24 cellular contexts compared by ENCODE assay signal in genomic region chr17:17127730-17128291, GRCh38.
DNase-seq lines count a peak whose midpoint lies in the region; ATAC-seq and TF ChIP-seq lines count a peak whose summit lies in the region.
"Had no signal": no experiment of that assay in that cellular context is flagged by ENCODE, and none has a peak within 500 bp of the region (broad histone marks: within the 10 kb centered on the region; RNA-seq: fewer than 3 reads in every experiment).

No MANE protein-coding gene starts in this region.

- peak overlapping the region; percentile 43 for H3K27ac ChIP-seq in RWPE1
- peak overlapping the region in 2 of 4 donors; percentile 57 to 59 for H3K27ac ChIP-seq in upper lobe of left lung
- H3K27ac ChIP-seq: colonic mucosa, HL-60, VCaP had no signal

- peaks cover 28 to 53% (median 40%) of the 10 kb centered on the region in 4 donors for H3K4me1 ChIP-seq in upper lobe of left lung
- H3K4me1 ChIP-seq: colonic mucosa had no signal

- H3K4me3 ChIP-seq in upper lobe of left lung = no peak overlapping the region
- H3K4me3 ChIP-seq: A549, colonic mucosa, thoracic aorta had no signal

- H3K27ac Mint-ChIP-seq in immature natural killer cell = peak overlapping the region; percentile 97 to 100 (median 98)
- H3K27ac Mint-ChIP-seq: B cell; stimulated activated naive B cell treated with anti-CD40 and anti-IgM and Interleukin-4, amounts not matched to agents 10 μg/mL and 1 μg/mL and 100 μg/mL, for 72 hours had no signal

- POLR2A ChIA-PET in RWPE1 (lab: Yijun Ruan, JAX; ENCODE audit: low non-redundant PET) = no interaction called here

- no peak for TF ChIP-seq EP300 in upper lobe of left lung (IDR thresholded peaks at IDR 0.05)

- H3K36me3 ChIP-seq in upper lobe of left lung = peaks cover 0 to 52% (median 36%) of the 10 kb centered on the region in 4 donors

- TF ChIP-seq CTCF in RWPE1 (conservative IDR thresholded peaks at IDR 0.05; ENCODE audit: low read depth) (no peak), upper lobe of left lung (IDR thresholded peaks at IDR 0.05) (no peak)

- H3K9me3 Mint-ChIP-seq in immature natural killer cell = no peaks in the 10 kb centered on the region
- H3K9me3 Mint-ChIP-seq: endodermal cell; stimulated activated naive B cell treated with anti-CD40 and anti-IgM and Interleukin-4, amounts not matched to agents 10 μg/mL and 1 μg/mL and 100 μg/mL, for 72 hours; T-helper 2 cell treated with Interferon-gamma antibody and Interleukin-4, amounts not matched to agents 5 μg/mL and 100 μg/mL, for 36 hours had no signal

- H3K36me3 Mint-ChIP-seq in immature natural killer cell = peaks cover 0 to 4% (median 0%) of the 10 kb centered on the region in 3 donors

- H3K27me3 Mint-ChIP-seq in immature natural killer cell (ENCODE audit: low read depth in 3 of 3) = peaks cover 2 to 8% (median 7%) of the 10 kb centered on the region in 3 donors
- H3K27me3 Mint-ChIP-seq: B cell; stimulated activated naive B cell treated with anti-CD40 and anti-IgM and Interleukin-4, amounts not matched to agents 10 μg/mL and 1 μg/mL and 100 μg/mL, for 72 hours had no signal

- H3K4me3 Mint-ChIP-seq in immature natural killer cell = peak overlapping the region in 4 of 5 donors; percentile 83 to 93 (median 90)
- H3K4me3 Mint-ChIP-seq: B cell; endodermal cell; stimulated activated naive B cell treated with anti-CD40 and anti-IgM and Interleukin-4, amounts not matched to agents 10 μg/mL and 1 μg/mL and 100 μg/mL, for 72 hours; T-helper 2 cell treated with Interferon-gamma antibody and Interleukin-4, amounts not matched to agents 5 μg/mL and 100 μg/mL, for 36 hours had no signal

- ATAC-seq in Right ventricle myocardium inferior (no peak), upper lobe of left lung (ENCODE audit: low FRiP score in 2 of 2) (peak; percentile 13 to 35), HG02938 (IDR thresholded peaks at IDR 0.05; ENCODE audit: unreplicated experiment) (no peak)
- ATAC-seq: A549; stimulated activated naive B cell treated with anti-CD40 and anti-IgM and Interleukin-4, amounts not matched to agents 10 μg/mL and 1 μg/mL and 100 μg/mL, for 72 hours had no signal

- DNase-seq in Right ventricle myocardium inferior (ENCODE audit: missing footprints) = peak; percentile 15
- DNase-seq in cardiac septum (ENCODE audit: low spot score) = no peak
- DNase-seq in RWPE1 (ENCODE audit: low spot score) = no peak
- no peak for DNase-seq in immature natural killer cell
- peak in 1 of 2 donors; percentile 73 for DNase-seq in upper lobe of left lung
- DNase-seq in OCI-M2 (lab: John Stamatoyannopoulos, UW; ENCODE audit: unreplicated experiment) = no peak
- no peak for DNase-seq in stimulated activated CD4-positive, alpha-beta T cell treated with anti-CD3 and anti-CD28 coated beads, Interleukin-4, amount 100 ng/mL, for 24 hours
- DNase-seq: activated CD8-positive, alpha-beta memory T cell treated with anti-CD3 and anti-CD28 coated beads, Interleukin-2, amount 50 U/mL, for 4 hours; Calu3; colonic mucosa; EL; endodermal cell; NCI-H1417; NCI-H510A treated with DMSO at 0.1 percent for 48 hours; SK-N-SH; stimulated activated CD4-positive, alpha-beta T cell treated with anti-CD3 and anti-CD28 coated beads, Interleukin-1b, Interleukin-23, amount 100 ng/mL, for 48 hours; stimulated activated naive B cell treated with anti-CD40 and anti-IgM and Interleukin-4, amounts not matched to agents 10 μg/mL and 1 μg/mL and 100 μg/mL, for 72 hours had no signal

- intact Hi-C loops in Right ventricle myocardium inferior (cut with DNase I) = no loop called here
- intact Hi-C loops in cardiac septum (cut with DNase I) = no loop called here

- H3K9me3 ChIP-seq in upper lobe of left lung = no peaks in the 10 kb centered on the region
- H3K9me3 ChIP-seq: A549, colonic mucosa, SK-N-SH, thoracic aorta had no signal

- WGBS in upper lobe of left lung, 2 donors = 77 to 79% methylated on average over 4 to 11 of the region's 11 CpGs

- TF ChIP-seq POLR2A in upper lobe of left lung (IDR thresholded peaks at IDR 0.05) = no peak

- H3K4me1 Mint-ChIP-seq in immature natural killer cell = peaks cover 65 to 70% of the 10 kb centered on the region in 2 donors
- H3K4me1 Mint-ChIP-seq: endodermal cell had no signal

- no peaks in the 10 kb centered on the region for H3K27me3 ChIP-seq in upper lobe of left lung
- H3K27me3 ChIP-seq: colonic mucosa had no signal

- CTCF ChIA-PET in RWPE1 (lab: Yijun Ruan, JAX) = interaction anchor here (0.7 kb wide), 1 partner anchor 21 kb away, joined by 4 read pairs; no protein-coding TSS in a partner anchor

Comparison
In these comparisons a context has a peak if more than half of its experiments do, and no peak if none do; other contexts are left out.
1. ATAC-seq: peak in upper lobe of left lung (2 of 2); none in Right ventricle myocardium inferior (single experiment) and HG02938 (single experiment).